Comparison of ENCODE assay signal across 1 cellular context in the genomic region with DNA sequence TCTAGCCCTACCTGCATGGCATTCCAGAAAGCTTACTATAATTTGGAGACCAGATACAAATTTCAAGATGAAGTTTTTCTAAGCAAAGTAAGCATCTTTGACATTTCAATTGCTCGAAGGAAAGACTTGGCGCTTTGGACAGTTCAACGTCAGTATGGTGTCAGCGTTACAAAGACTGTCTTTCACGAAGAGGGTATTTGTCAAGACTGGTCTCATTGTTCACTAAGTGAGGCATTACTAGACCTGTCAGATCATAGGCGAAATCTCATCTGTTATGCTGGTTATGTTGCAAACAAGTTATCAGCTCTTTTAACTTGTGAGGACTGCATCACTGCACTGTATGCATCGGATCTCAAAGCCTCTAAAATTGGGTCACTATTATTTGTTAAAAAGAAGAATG.
TF ChIP-seq lines count a peak whose summit lies in the region.

No MANE protein-coding gene starts in this region.

TF ChIP-seq in H1, 55 proteins besides CTCF, POLR2A, EP300 and RAD21:
- TF ChIP-seq SP4 (IDR thresholded peaks at IDR 0.05; ENCODE audit: low read length) (no peak), NANOG (IDR thresholded peaks at IDR 0.05; ENCODE audit: insufficient read depth, low read depth, low read length, poor library complexity, severe bottlenecking) (no peak), JUN (IDR thresholded peaks at IDR 0.05; ENCODE audit: low read depth, low read length) (no peak), CBX8 (IDR thresholded peaks at IDR 0.05; ENCODE audit: borderline replicate concordance, low read depth, low read length) (no peak), EZH2 (IDR thresholded peaks at IDR 0.05; ENCODE audit: low read depth, low read length, severe bottlenecking) (no peak), BACH1 (IDR thresholded peaks at IDR 0.05; ENCODE audit: low read length) (no peak), RBBP5 (IDR thresholded peaks at IDR 0.05; ENCODE audit: borderline replicate concordance, low read depth, low read length) (no peak)
- TF ChIP-seq, protein P1, sequence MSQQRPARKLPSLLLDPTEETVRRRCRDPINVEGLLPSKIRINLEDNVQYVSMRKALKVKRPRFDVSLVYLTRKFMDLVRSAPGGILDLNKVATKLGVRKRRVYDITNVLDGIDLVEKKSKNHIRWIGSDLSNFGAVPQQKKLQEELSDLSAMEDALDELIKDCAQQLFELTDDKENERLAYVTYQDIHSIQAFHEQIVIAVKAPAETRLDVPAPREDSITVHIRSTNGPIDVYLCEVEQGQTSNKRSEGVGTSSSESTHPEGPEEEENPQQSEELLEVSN (IDR thresholded peaks at IDR 0.05), result no peak
